ENCODE assay signal across 22 cellular contexts in genomic region chr20:11219192-11219591, GRCh38.
A peak's percentile ranks its signal among the peaks of the same experiment; 100 is the strongest.
DNase-seq lines count a peak whose midpoint lies in the region; ATAC-seq, FAIRE-seq and TF ChIP-seq lines count a peak whose summit lies in the region.
"Had no signal": no experiment of that assay in that cellular context is flagged by ENCODE, and none has a peak within 500 bp of the region (broad histone marks: within the 10 kb centered on the region; RNA-seq: fewer than 3 reads in every experiment).

No MANE protein-coding gene starts in this region.

- H3K4me1 ChIP-seq in cardiac muscle cell (ENCODE audit: low read depth): peaks cover 64% of the 10 kb centered on the region
- peaks cover 10% of the 10 kb centered on the region for H3K4me1 ChIP-seq in right cardiac atrium (ENCODE audit: control insufficient read depth, insufficient read depth, low read length)
- H3K4me1 ChIP-seq in MM.1S (ENCODE audit: low read length): no peaks in the 10 kb centered on the region
- peaks cover 0 to 8% of the 10 kb centered on the region in 2 donors for H3K4me1 ChIP-seq in small intestine (ENCODE audit: control insufficient read depth in 2 of 2, insufficient read depth in 1 of 2, low read depth in 1 of 2, low read length in 1 of 2)

- H3K9ac ChIP-seq in MM.1S (ENCODE audit: low read length): no peak overlapping the region

- DNase-seq in cardiac muscle cell (ENCODE audit: low read depth in 1 of 2, low spot score in 1 of 2) (no peak), right cardiac atrium (no peak), MV-4-11 (lab: John Stamatoyannopoulos, UW) (peak; percentile 85), MM.1S (no peak), small intestine (no peak)
- DNase-seq: 8988T; activated CD4-positive, alpha-beta T cell treated with anti-CD3 and anti-CD28 coated beads, Interleukin-2, amount 50 U/mL, for 1 hour; activated CD8-positive, alpha-beta memory T cell treated with anti-CD3 and anti-CD28 coated beads, Interleukin-2, amount 50 U/mL, for 4 hours; activated effector memory CD4-positive, alpha-beta T cell treated with Interleukin-2 at 50 U/mL for 16 hours; activated naive CD8-positive, alpha-beta T cell treated with anti-CD3 and anti-CD28 coated beads, Interleukin-2, amount 50 U/mL, for 24 hours; body of pancreas; mammary epithelial cell; NCI-H187; retina; stimulated activated CD4-positive, alpha-beta T cell treated with anti-CD3 and anti-CD28 coated beads, Interleukin-12 subunit alpha, Interleukin-12 subunit beta, amount 100 ng/mL, for 4 hours; stimulated activated CD8-positive, alpha-beta memory T cell treated with anti-CD3 and anti-CD28 coated beads, Interleukin-4, amount 100 ng/mL, for 48 hours; upper lobe of right lung had no signal

- WGBS in right cardiac atrium: 93% methylated on average over 3 of the region's 3 CpGs
- WGBS in small intestine, 3 donors: 82 to 89% (median 82%) methylated on average over 3 of the region's 3 CpGs

- H3K36me3 ChIP-seq in cardiac muscle cell: no peaks in the 10 kb centered on the region
- H3K36me3 ChIP-seq in MM.1S (replicated peaks; ENCODE audit: insufficient read depth, low read length): no peaks in the 10 kb centered on the region
- no peaks in the 10 kb centered on the region for H3K36me3 ChIP-seq in small intestine (ENCODE audit: control insufficient read depth in 2 of 2, insufficient read depth in 2 of 2, low read length in 2 of 2)
- H3K36me3 ChIP-seq: SJSA1, upper lobe of right lung had no signal

- H3K27ac ChIP-seq in cardiac muscle cell: peak overlapping the region; percentile 84
- no peak overlapping the region for H3K27ac ChIP-seq in right cardiac atrium (ENCODE audit: low read length)
- H3K27ac ChIP-seq in MM.1S (ENCODE audit: low read length): no peak overlapping the region
- H3K27ac ChIP-seq in small intestine (ENCODE audit: low read depth in 1 of 2, low read length in 1 of 2): no peak overlapping the region
- H3K27ac ChIP-seq: body of pancreas, SJSA1, upper lobe of right lung had no signal

- H3K9me2 ChIP-seq in MM.1S (replicated peaks; ENCODE audit: insufficient read depth, low read length): no peaks in the 10 kb centered on the region

- no peaks in the 10 kb centered on the region for H3K9me3 ChIP-seq in cardiac muscle cell (ENCODE audit: low read depth)
- no peaks in the 10 kb centered on the region for H3K9me3 ChIP-seq in right cardiac atrium (ENCODE audit: control insufficient read depth, low read length)
- H3K9me3 ChIP-seq in MM.1S (replicated peaks; ENCODE audit: insufficient read depth, low read length): no peaks in the 10 kb centered on the region
- no peaks in the 10 kb centered on the region for H3K9me3 ChIP-seq in small intestine (ENCODE audit: control insufficient read depth, low read depth)
- H3K9me3 ChIP-seq: body of pancreas, SJSA1, upper lobe of right lung had no signal

- H3K79me2 ChIP-seq in MM.1S (ENCODE audit: low read length): no peaks in the 10 kb centered on the region

- no peak overlapping the region for H2AFZ ChIP-seq in MM.1S (ENCODE audit: low read length)

- FAIRE-seq in small intestine (lab: Jason Lieb, UNC): no peak
- FAIRE-seq: HepG2 had no signal

- H3F3A ChIP-seq in MM.1S (ENCODE audit: insufficient read depth, low read length): no peaks in the 10 kb centered on the region

- no peak overlapping the region for H3K4me2 ChIP-seq in MM.1S (ENCODE audit: low read depth, low read length)

- intact Hi-C loops in right cardiac atrium (cut with DNase I): no loop called here

- H3K4me3 ChIP-seq in cardiac muscle cell (no peak overlapping the region), right cardiac atrium (ENCODE audit: low read length) (no peak overlapping the region), MM.1S (ENCODE audit: low read length) (no peak overlapping the region), small intestine (ENCODE audit: low read depth in 1 of 2, low read length in 2 of 2) (no peak overlapping the region)
- H3K4me3 ChIP-seq: body of pancreas, SJSA1, upper lobe of right lung had no signal

- ATAC-seq in right cardiac atrium: no peak
- ATAC-seq in HG02885 (IDR thresholded peaks at IDR 0.05; ENCODE audit: poor library complexity, unreplicated experiment): peak; percentile 76
- no peak for ATAC-seq in HG03457 (IDR thresholded peaks at IDR 0.05; ENCODE audit: unreplicated experiment)
- ATAC-seq in HG03175 (IDR thresholded peaks at IDR 0.05; ENCODE audit: unreplicated experiment): no peak
- ATAC-seq: activated naive CD8-positive, alpha-beta T cell treated with anti-CD3 and anti-CD28 coated beads, Interleukin-2, amount 50 U/mL, for 24 hours; body of pancreas; HepG2; upper lobe of right lung had no signal

- TF ChIP-seq CTCF in cardiac muscle cell (IDR thresholded peaks at IDR 0.05; ENCODE audit: low read depth, low read length) (no peak), MM.1S (IDR thresholded peaks at IDR 0.05; ENCODE audit: low read length) (no peak)

- H3K27me3 ChIP-seq in cardiac muscle cell (no peaks in the 10 kb centered on the region), right cardiac atrium (ENCODE audit: control insufficient read depth, insufficient read depth) (no peaks in the 10 kb centered on the region), MM.1S (replicated peaks; ENCODE audit: insufficient read depth, low read length) (no peaks in the 10 kb centered on the region), small intestine (ENCODE audit: control insufficient read depth in 2 of 2, insufficient read depth in 2 of 2, low read length in 2 of 2) (no peaks in the 10 kb centered on the region)
- H3K27me3 ChIP-seq: body of pancreas, SJSA1, upper lobe of right lung had no signal

- no peaks in the 10 kb centered on the region for H4K20me1 ChIP-seq in MM.1S (ENCODE audit: insufficient read depth, low read length)
